36 cellular contexts compared by ENCODE assay signal in genomic region chr7:136847858-136848257, GRCh38. TPM values are rescaled to one million over a fixed set of nuclear protein-coding genes. Genes with fewer than 3 reads are reported as not detected.
"Had no signal": no experiment of that assay in that cellular context is flagged by ENCODE, and none has a peak within 500 bp of the region (broad histone marks: within the 10 kb centered on the region; RNA-seq: fewer than 3 reads in every experiment).

No MANE protein-coding gene starts in this region.

- FAIRE-seq: astrocyte, bronchial epithelial cell had no signal

- ATAC-seq: activated naive CD4-positive, alpha-beta T cell treated with anti-CD3 and anti-CD28 coated beads, Interleukin-2, amount 50 U/mL, for 72 hours; activated naive CD8-positive, alpha-beta T cell treated with anti-CD3 and anti-CD28 coated beads, Interleukin-2, amount 50 U/mL, for 24 hours; activated T-cell treated with anti-CD3 and anti-CD28 coated beads, Interleukin-2, amount 50 U/mL, for 4 hours; activated T-cell treated with anti-CD3 and anti-CD28 coated beads, Interleukin-2, amount 50 U/mL, for 72 hours; activated T-helper 17 cell treated with anti-CD3 and anti-CD28 coated beads, Interleukin-2, amount 50 U/mL, for 72 hours; body of pancreas had no signal

- H3K4me3 ChIP-seq: adrenal gland, ascending aorta, body of pancreas, breast epithelium, cardiac muscle cell had no signal

- H3K27me3 ChIP-seq: adrenal gland, ascending aorta, body of pancreas, brain microvascular endothelial cell, breast epithelium, cardiac muscle cell had no signal

- H3K27ac ChIP-seq: adrenal gland, ascending aorta, body of pancreas, brain microvascular endothelial cell, breast epithelium, cardiac muscle cell had no signal

- H3K4me1 ChIP-seq: adrenal gland, ascending aorta, body of pancreas, breast epithelium had no signal

- H3K9me3 ChIP-seq: adrenal gland, ascending aorta, body of pancreas, breast epithelium had no signal

- H3K36me3 ChIP-seq: adrenal gland, ascending aorta, brain microvascular endothelial cell, cardiac muscle cell had no signal

- DNase-seq: activated effector memory CD4-positive, alpha-beta T cell treated with anti-CD3 and anti-CD28 coated beads, Interleukin-2, amount 50 U/mL, for 16 hours; activated effector memory CD4-positive, alpha-beta T cell treated with Interleukin-2 at 50 U/mL for 16 hours; activated gamma-delta T cell; activated gamma-delta T cell treated with Interleukin-2 at 50 U/mL for 16 hours; activated naive CD4-positive, alpha-beta T cell; activated naive CD4-positive, alpha-beta T cell treated with anti-CD3 and anti-CD28 coated beads for 36 hours; activated naive CD4-positive, alpha-beta T cell treated with anti-CD3 and anti-CD28 coated beads, Interleukin-2, amount 10 ng/mL, durations not matched to agents 7 days and 5 days; activated naive CD4-positive, alpha-beta T cell treated with anti-CD3 and anti-CD28 coated beads, Interleukin-2, amount 50 U/mL, for 16 hours; activated naive CD4-positive, alpha-beta T cell treated with Interleukin-2 at 50 U/mL for 16 hours; activated naive CD8-positive, alpha-beta T cell treated with anti-CD3 and anti-CD28 coated beads for 36 hours; activated naive CD8-positive, alpha-beta T cell treated with anti-CD3 and anti-CD28 coated beads, Interleukin-2, amount 10 ng/mL, durations not matched to agents 7 days and 5 days; activated naive CD8-positive, alpha-beta T cell treated with anti-CD3 and anti-CD28 coated beads, Interleukin-2, amount 50 U/mL, for 24 hours; activated T-cell treated with anti-CD3 and anti-CD28 coated beads, Interleukin-2, amount 50 U/mL, for 24 hours; activated T-cell treated with anti-CD3 and anti-CD28 coated beads, Interleukin-2, amount 50 U/mL, for 4 hours; activated T-cell treated with anti-CD3 and anti-CD28 coated beads, Interleukin-2, amount 50 U/mL, for 48 hours; activated T-cell treated with anti-CD3 and anti-CD28 coated beads, Interleukin-2, amount 50 U/mL, for 72 hours; adrenal gland; amniotic stem cell; amygdala; anterior cingulate cortex; aorta; body of pancreas; brain microvascular endothelial cell; caudate nucleus; central memory CD4-positive, alpha-beta T cell; cerebellar nuclear complex had no signal

RNA-seq across cellular contexts. Expression of gene CHRM2, which starts 20.6 kb away (rescaled TPM):
- total RNA-seq: activated naive CD4-positive, alpha-beta T cell treated with anti-CD3 and anti-CD28 coated beads for 36 hours; activated naive CD4-positive, alpha-beta T cell treated with anti-CD3 and anti-CD28 coated beads, Interleukin-2, amount 50 U/mL, for 72 hours; activated naive CD8-positive, alpha-beta T cell treated with anti-CD3 and anti-CD28 coated beads for 36 hours; activated naive CD8-positive, alpha-beta T cell treated with anti-CD3 and anti-CD28 coated beads, Interleukin-2, amount 10 ng/mL, durations not matched to agents 7 days and 5 days; activated T-cell treated with anti-CD3 and anti-CD28 coated beads, Interleukin-2, amount 50 U/mL, for 72 hours; activated T-helper 1 cell treated with anti-CD3 and anti-CD28 coated beads, Interleukin-12 subunit alpha, Interleukin-12 subunit beta, Interleukin-2, Interleukin-4 antibody, amounts not matched to agents 30 ng/mL and 10 ng/mL and 1 ng/mL, durations not matched to agents 14 hours and 24 hours and 36 hours; activated T-helper 17 cell treated with anti-CD3 and anti-CD28 coated beads, Interleukin-2, amount 50 U/mL, for 72 hours; activated T-helper 2 cell treated with anti-CD3 and anti-CD28 coated beads, Interferon-gamma antibody, Interleukin-2, Interleukin-4, amounts not matched to agents 10 μg/mL and 5 μg/mL and 100 μg/mL, durations not matched to agents 14 hours and 24 hours and 36 hours; aorta; ascending aorta; astrocyte; body of pancreas; breast epithelium; chondrocyte had no signal
